ENCODE assay signal across 20 cellular contexts in the genomic region with DNA sequence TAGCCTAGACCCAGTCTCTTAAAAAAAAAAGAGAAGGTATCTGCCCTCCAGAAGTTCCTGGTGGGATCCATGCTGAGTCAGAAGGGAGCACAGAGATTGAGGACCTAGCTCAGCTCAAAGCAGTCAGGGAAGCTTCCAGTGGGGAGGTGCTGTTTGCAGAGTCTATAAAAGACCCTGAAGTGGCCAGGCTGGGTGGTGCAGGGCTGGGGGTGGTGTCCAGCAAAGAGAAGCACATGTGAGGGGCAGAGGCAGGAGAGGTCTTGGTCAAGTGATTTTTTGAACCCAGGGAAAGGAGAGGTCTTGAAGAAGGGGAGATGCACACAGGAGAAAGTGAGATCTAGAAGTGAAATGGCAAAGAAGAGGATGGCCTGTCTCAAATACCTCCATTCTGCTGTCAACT.
DNase-seq lines count a peak whose midpoint lies in the region; ATAC-seq and TF ChIP-seq lines count a peak whose summit lies in the region.
"Had no signal": no experiment of that assay in that cellular context is flagged by ENCODE, and none has a peak within 500 bp of the region (broad histone marks: within the 10 kb centered on the region; RNA-seq: fewer than 3 reads in every experiment).

No MANE protein-coding gene starts in this region.

- ATAC-seq in left cardiac atrium (no peak), lung (ENCODE audit: insufficient read depth, low FRiP score) (no peak)
- ATAC-seq in natural killer cell treated with Interleukin-12 subunit alpha and Interleukin-12 subunit beta and Interleukin-15 and Interleukin-18, amount 100 ng/mL, for 72 hours, result no peak
- ATAC-seq: A549; CD8-positive, alpha-beta T cell; GM12878 had no signal

- H3K27me3 ChIP-seq in right atrium auricular region (no peaks in the 10 kb centered on the region), Loucy (ENCODE audit: insufficient read depth, low read length, poor library complexity, severe bottlenecking) (no peaks in the 10 kb centered on the region), lung (ENCODE audit: control insufficient read depth, insufficient read depth) (no peaks in the 10 kb centered on the region), spleen (replicated peaks in 1 of 7) (peaks cover 0 to 75% (median 25%) of the 10 kb centered on the region in 7 donors)
- H3K27me3 ChIP-seq: BLaER1 treated with 17β-estradiol and CSF1 and Interleukin-3, amounts not matched to agents 10 nM and 100 nM had no signal

- peak overlapping the region; percentile 48; the same call in 1 of the 2 replicates for H2AFZ ChIP-seq in Loucy (ENCODE audit: low read length)

- H3K4me3 Mint-ChIP-seq in natural killer cell treated with Interleukin-12 subunit alpha and Interleukin-12 subunit beta and Interleukin-15 and Interleukin-18, amount 100 ng/mL, for 72 hours, result no peak overlapping the region
- H3K4me3 Mint-ChIP-seq: B cell; CD4-positive, alpha-beta T cell; CD8-positive, alpha-beta T cell had no signal

- H3K9me3 ChIP-seq in right atrium auricular region (no peaks in the 10 kb centered on the region), Loucy (ENCODE audit: insufficient read depth, low read depth, low read length) (no peaks in the 10 kb centered on the region), lung (ENCODE audit: control insufficient read depth in 2 of 2, insufficient read depth in 1 of 2, low read length in 1 of 2) (peaks cover 0 to 5% of the 10 kb centered on the region in 2 donors), spleen (no peaks in the 10 kb centered on the region)
- H3K9me3 ChIP-seq: A549; BLaER1 treated with 17β-estradiol and CSF1 and Interleukin-3, amounts not matched to agents 10 nM and 100 nM; Caco-2 had no signal

- H3K9ac ChIP-seq in Loucy (ENCODE audit: low read depth, low read length, poor library complexity, severe bottlenecking), result no peak overlapping the region
- H3K9ac ChIP-seq: BLaER1 treated with 17β-estradiol and CSF1 and Interleukin-3, amounts not matched to agents 10 nM and 100 nM had no signal

- H3K36me3 ChIP-seq in right atrium auricular region (no peaks in the 10 kb centered on the region), Loucy (ENCODE audit: insufficient read depth, low read length) (no peaks in the 10 kb centered on the region), lung (ENCODE audit: control insufficient read depth in 2 of 2, insufficient read depth in 2 of 2, low read length in 2 of 2) (no peaks in the 10 kb centered on the region), spleen (no peaks in the 10 kb centered on the region)
- H3K36me3 ChIP-seq: BLaER1 treated with 17β-estradiol and CSF1 and Interleukin-3, amounts not matched to agents 10 nM and 100 nM had no signal

- peaks cover 0 to under 1% of the 10 kb centered on the region in 2 donors for H3K4me1 Mint-ChIP-seq in natural killer cell treated with Interleukin-12 subunit alpha and Interleukin-12 subunit beta and Interleukin-15 and Interleukin-18, amount 100 ng/mL, for 72 hours (ENCODE audit: low read depth in 2 of 2)

- no peaks in the 10 kb centered on the region for H3K9me2 ChIP-seq in Loucy (replicated peaks; ENCODE audit: low read depth, low read length)

- H3K27me3 Mint-ChIP-seq in natural killer cell treated with Interleukin-12 subunit alpha and Interleukin-12 subunit beta and Interleukin-15 and Interleukin-18, amount 100 ng/mL, for 72 hours, result peaks cover 14 to 28% of the 10 kb centered on the region in 2 donors

- no peak overlapping the region for H3K27ac ChIP-seq in right atrium auricular region
- H3K27ac ChIP-seq in lung (ENCODE audit: low read depth in 1 of 2, low read length in 1 of 2), result no peak overlapping the region
- H3K27ac ChIP-seq in spleen, result no peak overlapping the region
- H3K27ac ChIP-seq: 22Rv1; A549; BLaER1 treated with 17β-estradiol and CSF1 and Interleukin-3, amounts not matched to agents 10 nM and 100 nM; C4-2B had no signal

- TF ChIP-seq CTCF in right atrium auricular region (IDR thresholded peaks at IDR 0.05), result no peak
- no peak for TF ChIP-seq CTCF in Loucy (conservative IDR thresholded peaks at IDR 0.05; ENCODE audit: low read length)
- no peak for TF ChIP-seq CTCF in lung (IDR thresholded peaks at IDR 0.05; ENCODE audit: control extremely low read depth, extremely low read depth)
- no peak for TF ChIP-seq CTCF in spleen (IDR thresholded peaks at IDR 0.05 in 8 of 11, conservative IDR thresholded peaks at IDR 0.05 in 3 of 11)

- peaks cover 1% of the 10 kb centered on the region for H3K36me3 Mint-ChIP-seq in natural killer cell treated with Interleukin-12 subunit alpha and Interleukin-12 subunit beta and Interleukin-15 and Interleukin-18, amount 100 ng/mL, for 72 hours
- H3K36me3 Mint-ChIP-seq: CD8-positive, alpha-beta T cell had no signal

- H4K20me1 ChIP-seq in Loucy (ENCODE audit: insufficient read depth, low read length, poor library complexity, severe bottlenecking), result no peaks in the 10 kb centered on the region
- H4K20me1 ChIP-seq: BLaER1 treated with 17β-estradiol and CSF1 and Interleukin-3, amounts not matched to agents 10 nM and 100 nM had no signal

- TF ChIP-seq POLR2A in spleen (IDR thresholded peaks at IDR 0.05), result no peak

- DNase-seq in right atrium auricular region (ENCODE audit: low spot score) (peak; percentile 30), left cardiac atrium (no peak), lung (ENCODE audit: low spot score) (peak; percentile 14), EL (no peak), spleen (no peak)
- no peak for DNase-seq in natural killer cell treated with Interleukin-12 subunit alpha and Interleukin-12 subunit beta and Interleukin-15 and Interleukin-18, amount 100 ng/mL, for 72 hours (ENCODE audit: low spot score)
- DNase-seq: AML-193; Caco-2; Calu3; CD4-positive, alpha-beta T cell; CD8-positive, alpha-beta T cell; DMS79 treated with DMSO at 0.1 percent for 48 hours; GDM1 had no signal

- no peaks in the 10 kb centered on the region for H3F3A ChIP-seq in Loucy (ENCODE audit: low read depth)

- H3K9me3 Mint-ChIP-seq in natural killer cell treated with Interleukin-12 subunit alpha and Interleukin-12 subunit beta and Interleukin-15 and Interleukin-18, amount 100 ng/mL, for 72 hours, result no peaks in the 10 kb centered on the region
- H3K9me3 Mint-ChIP-seq: CD4-positive, alpha-beta T cell; CD8-positive, alpha-beta T cell had no signal

- no peaks in the 10 kb centered on the region for H3K79me2 ChIP-seq in Loucy (ENCODE audit: insufficient read depth, low read length)

- H3K4me1 ChIP-seq in right atrium auricular region, result peaks cover 0 to 2% of the 10 kb centered on the region in 2 donors
- H3K4me1 ChIP-seq in Loucy (ENCODE audit: insufficient read depth, low read length, poor library complexity, severe bottlenecking), result no peaks in the 10 kb centered on the region
- no peaks in the 10 kb centered on the region for H3K4me1 ChIP-seq in lung (ENCODE audit: control insufficient read depth in 2 of 2, insufficient read depth in 2 of 2, low read length in 2 of 2)
- peaks cover 0 to 7% (median 1%) of the 10 kb centered on the region in 6 donors for H3K4me1 ChIP-seq in spleen
- H3K4me1 ChIP-seq: A549, Caco-2 had no signal

- intact Hi-C loops in left cardiac atrium (cut with DNase I), result no loop called here
- intact Hi-C loops in spleen (cut with DNase I; ENCODE audit: low total_unique reads), result no loop called here

- H3K27ac Mint-ChIP-seq in natural killer cell treated with Interleukin-12 subunit alpha and Interleukin-12 subunit beta and Interleukin-15 and Interleukin-18, amount 100 ng/mL, for 72 hours, result no peak overlapping the region
- H3K27ac Mint-ChIP-seq: B cell; CD4-positive, alpha-beta T cell; CD8-positive, alpha-beta T cell had no signal

- no peak overlapping the region for H3K4me2 ChIP-seq in Loucy (ENCODE audit: low read depth, low read length, poor library complexity, severe bottlenecking)
- H3K4me2 ChIP-seq: A549; BLaER1 treated with 17β-estradiol and CSF1 and Interleukin-3, amounts not matched to agents 10 nM and 100 nM had no signal

- H3K4me3 ChIP-seq in right atrium auricular region, result no peak overlapping the region
- H3K4me3 ChIP-seq in Loucy (ENCODE audit: low read length, poor library complexity, severe bottlenecking), result no peak overlapping the region
- H3K4me3 ChIP-seq in lung, result no peak overlapping the region
- no peak overlapping the region for H3K4me3 ChIP-seq in spleen
- H3K4me3 ChIP-seq: A549; BLaER1 treated with 17β-estradiol and CSF1 and Interleukin-3, amounts not matched to agents 10 nM and 100 nM; GM12878 had no signal

Comparison
In these comparisons a context has a peak if more than half of its experiments do, and no peak if none do; other contexts are left out.
1. DNase-seq: peak in right atrium auricular region (single experiment) and lung (single experiment); none in left cardiac atrium (single experiment), EL (single experiment), spleen (single experiment) and natural killer cell treated with Interleukin-12 subunit alpha and Interleukin-12 subunit beta and Interleukin-15 and Interleukin-18, amount 100 ng/mL, for 72 hours (single experiment).